In the genomic region with DNA sequence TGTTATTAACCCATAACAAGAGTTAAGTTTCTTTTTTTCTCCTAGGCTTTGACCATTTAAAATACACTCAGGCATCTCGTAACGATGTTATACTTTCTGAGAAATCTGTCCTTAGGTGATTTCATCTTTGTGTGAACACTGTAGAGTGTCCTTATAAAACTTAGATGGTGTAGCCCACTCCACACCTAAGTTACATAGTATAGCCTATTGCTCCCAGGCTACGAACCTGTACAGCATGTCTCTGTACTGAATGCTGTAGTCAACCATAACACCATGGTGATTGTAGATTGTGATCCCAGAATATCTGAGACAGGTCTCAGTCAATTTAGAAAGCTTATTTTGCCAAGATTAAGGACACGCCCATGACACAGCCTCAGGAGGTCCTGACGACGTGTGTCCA, we compare ENCODE assay signal across 12 cellular contexts. TPM values are rescaled to one million over a fixed set of nuclear protein-coding genes. Genes with fewer than 3 reads are reported as not detected.
"Had no signal": no experiment of that assay in that cellular context is flagged by ENCODE, and none has a peak within 500 bp of the region (broad histone marks: within the 10 kb centered on the region; RNA-seq: fewer than 3 reads in every experiment).

No MANE protein-coding gene starts in this region.

RNA-seq across cellular contexts. Expression of a gene that starts 30.5 kb away (rescaled TPM):
- total RNA-seq: activated CD4-positive, alpha-beta memory T cell treated with anti-CD3 and anti-CD28 coated beads, Interleukin-2, amount 10 ng/mL, durations not matched to agents 7 days and 5 days; activated CD4-positive, alpha-beta T cell treated with anti-CD3 and anti-CD28 coated beads for 36 hours; activated CD4-positive, alpha-beta T cell treated with anti-CD3 and anti-CD28 coated beads, Interleukin-2, amount 10 ng/mL, durations not matched to agents 7 days and 5 days; activated CD8-positive, alpha-beta memory T cell treated with anti-CD3 and anti-CD28 coated beads, Interleukin-2, amount 10 ng/mL, durations not matched to agents 7 days and 5 days; activated CD8-positive, alpha-beta T cell treated with anti-CD3 and anti-CD28 coated beads, Interleukin-2, amount 10 ng/mL, durations not matched to agents 7 days and 5 days; activated naive CD8-positive, alpha-beta T cell treated with anti-CD3 and anti-CD28 coated beads, Interleukin-2, amount 10 ng/mL, durations not matched to agents 7 days and 5 days; activated T-helper 2 cell treated with anti-CD3 and anti-CD28 coated beads, Interferon-gamma antibody, Interleukin-2, Interleukin-4, amounts not matched to agents 10 μg/mL and 5 μg/mL and 100 μg/mL, durations not matched to agents 14 hours and 24 hours and 36 hours; ascending aorta; bronchial epithelial cell; cardiac muscle cell; chondrocyte had no signal
- polyA plus RNA-seq: adipose tissue, cardiac muscle cell had no signal
